ENCODE assay signal across 26 cellular contexts in genomic region chr14:71610797-71611196, GRCh38.
DNase-seq lines count a peak whose midpoint lies in the region; ATAC-seq, FAIRE-seq and TF ChIP-seq lines count a peak whose summit lies in the region.
"Had no signal": no experiment of that assay in that cellular context is flagged by ENCODE, and none has a peak within 500 bp of the region (broad histone marks: within the 10 kb centered on the region; RNA-seq: fewer than 3 reads in every experiment).

No MANE protein-coding gene starts in this region.

- DNase-seq in BE2C (peak; percentile 36), GM19239 (ENCODE audit: insufficient read length, low spot score) (no peak), NCI-H524 (lab: John Stamatoyannopoulos, UW) (peak; percentile 77 to 82), fibroblast of mammary gland (ENCODE audit: low read depth) (peak; percentile 8), NCI-H1694 (lab: John Stamatoyannopoulos, UW) (no peak)
- DNase-seq: activated B cell treated with CpG ODN at 0.5 μM for 24 hours; activated CD8-positive, alpha-beta T cell treated with anti-CD3 and anti-CD28 coated beads for 36 hours; activated gamma-delta T cell; activated T-cell treated with anti-CD3 and anti-CD28 coated beads for 4 hours; C1 segment of cervical spinal cord; dorsolateral prefrontal cortex; kidney; lower lobe of right lung; MV-4-11; nephron progenitor cell; ovary; right cardiac atrium; stimulated activated naive CD4-positive, alpha-beta T cell treated with Interleukin-2 at 50 U/mL for 16 hours; testis had no signal

- H3K4me3 ChIP-seq in BE2C (ENCODE audit: low read depth, low read length) (no peak overlapping the region), fibroblast of mammary gland (ENCODE audit: control insufficient read depth, low read depth, low read length) (no peak overlapping the region)
- H3K4me3 ChIP-seq: dorsolateral prefrontal cortex, GM23338, lower lobe of right lung, ovary, testis had no signal

- no peaks in the 10 kb centered on the region for H3K9me3 ChIP-seq in BE2C
- H3K9me3 ChIP-seq: lower lobe of right lung, ovary, testis had no signal

- FAIRE-seq in GM19239 (lab: Jason Lieb, UNC): peak; percentile 26
- FAIRE-seq: D721Med, endothelial cell of umbilical vein had no signal

- TF ChIP-seq CTCF in BE2C (IDR thresholded peaks at IDR 0.05; ENCODE audit: low read depth, low read length) (no peak), fibroblast of mammary gland (conservative IDR thresholded peaks at IDR 0.05; ENCODE audit: control insufficient read depth, insufficient read depth, low read depth, low read length) (no peak)

- peaks cover 4% of the 10 kb centered on the region for H3K4me1 ChIP-seq in BE2C

- H3K36me3 ChIP-seq in BE2C: no peaks in the 10 kb centered on the region
- H3K36me3 ChIP-seq: lower lobe of right lung, ovary had no signal

- ATAC-seq in GM18511 (IDR thresholded peaks at IDR 0.05; ENCODE audit: unreplicated experiment) (no peak), HG03159 (IDR thresholded peaks at IDR 0.05; ENCODE audit: unreplicated experiment) (no peak), HG02885 (IDR thresholded peaks at IDR 0.05; ENCODE audit: poor library complexity, unreplicated experiment) (no peak)
- ATAC-seq: activated CD8-positive, alpha-beta T cell treated with anti-CD3 and anti-CD28 coated beads for 36 hours; GM23338; lower lobe of right lung; right cardiac atrium; Right ventricle myocardium inferior had no signal

- no peaks in the 10 kb centered on the region for H3K27me3 ChIP-seq in BE2C
- H3K27me3 ChIP-seq: dorsolateral prefrontal cortex, ovary, testis had no signal

Comparison
In these comparisons a context has a peak if more than half of its experiments do, and no peak if none do; other contexts are left out.
1. DNase-seq: peak in BE2C (single experiment), NCI-H524 (2 of 2) and fibroblast of mammary gland (single experiment); none in GM19239 (single experiment) and NCI-H1694 (single experiment).